16 cellular contexts compared by ENCODE assay signal in genomic region chr1:175182347-175182746, GRCh38. TPM values are rescaled to one million over a fixed set of nuclear protein-coding genes. Genes with fewer than 3 reads are reported as not detected.
"Had no signal": no experiment of that assay in that cellular context is flagged by ENCODE, and none has a peak within 500 bp of the region (broad histone marks: within the 10 kb centered on the region; RNA-seq: fewer than 3 reads in every experiment).

No MANE protein-coding gene starts in this region.

- H3K36me3 Mint-ChIP-seq: brain, mesothelial cell of epicardium had no signal

- H3K4me1 Mint-ChIP-seq: brain, mesothelial cell of epicardium had no signal

- H3K4me1 ChIP-seq: colonic mucosa, uterus had no signal

- ATAC-seq: activated naive CD4-positive, alpha-beta T cell treated with anti-CD3 and anti-CD28 coated beads, Interleukin-2, amount 50 U/mL, for 72 hours; left colon; lower lobe of right lung; pancreas had no signal

- H3K4me3 Mint-ChIP-seq: brain, mesothelial cell of epicardium had no signal

- H3K9me3 Mint-ChIP-seq: brain, mesothelial cell of epicardium had no signal

- H3K4me3 ChIP-seq: colonic mucosa, esophagus muscularis mucosa, lower lobe of right lung, pancreas, tibial artery, uterus had no signal

- DNase-seq: activated CD4-positive, alpha-beta T cell treated with anti-CD3 and anti-CD28 coated beads, Interleukin-2, amount 50 U/mL, for 4 hours; activated CD4-positive, CD25-positive, alpha-beta regulatory T cell; activated effector memory CD4-positive, alpha-beta T cell treated with Interleukin-2 at 50 U/mL for 16 hours; central memory CD4-positive, alpha-beta T cell; colonic mucosa; left colon; lower lobe of right lung; pancreas; stimulated activated naive CD4-positive, alpha-beta T cell; tibial artery; uterus had no signal

- H3K9me3 ChIP-seq: colonic mucosa, esophagus muscularis mucosa, lower lobe of right lung, pancreas, tibial artery, uterus had no signal

- H3K27ac ChIP-seq: colonic mucosa, esophagus muscularis mucosa, lower lobe of right lung, pancreas, tibial artery, uterus had no signal

- H3K36me3 ChIP-seq: colonic mucosa, uterus had no signal

- H3K27ac Mint-ChIP-seq: brain, mesothelial cell of epicardium had no signal

- H3K27me3 ChIP-seq: colonic mucosa, esophagus muscularis mucosa, pancreas, tibial artery, uterus had no signal

RNA-seq across cellular contexts. Expression of gene KIAA0040, which starts 10.2 kb away (rescaled TPM):
- total RNA-seq: myocyte had no signal
